10 cellular contexts compared by ENCODE assay signal in the genomic region with DNA sequence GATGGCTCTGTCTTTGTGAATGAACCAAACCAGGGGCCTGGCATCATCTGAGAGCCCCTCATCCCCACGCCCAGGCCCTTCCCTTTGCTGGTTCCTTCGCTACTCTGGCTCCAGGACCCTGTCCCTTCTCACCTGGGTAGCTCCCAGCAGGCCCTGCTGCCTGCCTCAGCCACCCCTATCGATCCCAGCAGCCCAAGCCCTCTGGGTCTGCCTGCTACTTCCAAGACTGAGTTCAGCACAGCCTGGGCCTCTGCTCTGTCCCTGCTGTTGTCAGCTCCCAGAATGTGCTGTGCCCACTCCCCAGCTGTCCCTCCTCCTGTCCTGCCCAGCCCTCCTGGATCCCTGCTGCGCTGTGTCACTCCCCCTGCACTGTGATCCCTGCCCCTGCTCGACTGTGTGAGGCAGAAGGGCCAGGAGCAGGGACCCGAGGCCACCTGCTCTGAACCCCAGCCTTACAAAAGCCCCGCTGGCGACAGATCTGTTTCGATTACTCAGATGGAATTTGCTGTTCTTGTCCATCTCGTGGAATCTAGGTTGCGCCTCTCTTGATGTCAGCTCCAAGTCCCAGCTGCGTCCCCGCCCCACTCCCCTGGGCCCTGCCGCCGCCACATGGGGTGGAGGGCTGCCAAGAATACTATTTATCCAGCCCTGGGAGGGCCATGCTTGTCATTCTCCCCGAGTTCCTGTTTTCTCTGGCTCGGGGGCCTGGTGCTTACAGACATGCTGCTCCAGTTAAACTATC. TPM values are rescaled to one million over a fixed set of nuclear protein-coding genes. Genes with fewer than 3 reads are reported as not detected.
A peak's percentile ranks its signal among the peaks of the same experiment; 100 is the strongest.
DNase-seq lines count a peak whose midpoint lies in the region; FAIRE-seq and TF ChIP-seq lines count a peak whose summit lies in the region.
"Had no signal": no experiment of that assay in that cellular context is flagged by ENCODE, and none has a peak within 500 bp of the region (broad histone marks: within the 10 kb centered on the region; RNA-seq: fewer than 3 reads in every experiment).

No MANE protein-coding gene starts in this region.

- peak overlapping the region; percentile 38 for H3K4me3 Mint-ChIP-seq in osteocyte (ENCODE audit: unreplicated experiment)
- H3K4me3 Mint-ChIP-seq in CD4-positive, alpha-beta memory T cell = no peak overlapping the region
- H3K4me3 Mint-ChIP-seq: stimulated activated memory B cell treated with anti-CD40 and anti-IgM and Interleukin-4, amounts not matched to agents 10 μg/mL and 1 μg/mL and 100 μg/mL, for 72 hours had no signal

- intact Hi-C loops in CD4-positive, alpha-beta memory T cell (cut with micrococcal nuclease) = no loop called here

- 38% methylated on average over 16 of the region's 17 CpGs for WGBS in SK-N-SH (ENCODE audit: low lambda C conversion rate)

- no peaks in the 10 kb centered on the region for H3K79me2 ChIP-seq in SK-N-SH (ENCODE audit: insufficient read depth)

- peak overlapping the region in 1 of 2 experiments; percentile 19; a peak in 2 of 4 replicates for H3K4me3 ChIP-seq in SK-N-SH (ENCODE audit: low read depth in 2 of 2, low read length in 1 of 2)
- no peak overlapping the region for H3K4me3 ChIP-seq in CD4-positive, alpha-beta memory T cell (ENCODE audit: low read length in 2 of 2)

- POLR2A ChIA-PET in SK-N-SH (lab: Yijun Ruan, JAX) = interaction anchor here (1.2 to 1.4 kb wide), 3 partner anchors 13 to 207 kb away, joined by 3 to 4 read pairs (median 3); partner anchors contain the start of genes IGHMBP2 and MRPL21
- POLR2A ChIA-PET in CD4-positive, alpha-beta memory T cell (lab: Charles Lee; ENCODE audit: partially characterized antibody) = no interaction called here

- peaks cover 18% of the 10 kb centered on the region for H4K20me1 ChIP-seq in SK-N-SH (ENCODE audit: insufficient read depth)

- H3K27me3 Mint-ChIP-seq in osteocyte (ENCODE audit: unreplicated experiment) = no peaks in the 10 kb centered on the region
- H3K27me3 Mint-ChIP-seq in CD4-positive, alpha-beta memory T cell = no peaks in the 10 kb centered on the region
- H3K27me3 Mint-ChIP-seq: stimulated activated memory B cell treated with anti-CD40 and anti-IgM and Interleukin-4, amounts not matched to agents 10 μg/mL and 1 μg/mL and 100 μg/mL, for 72 hours had no signal

- no peak for FAIRE-seq in frontal cortex (lab: Jason Lieb, UNC)
- FAIRE-seq: TTC549 had no signal

- H2AFZ ChIP-seq in SK-N-SH (ENCODE audit: low read depth) = no peak overlapping the region

- H3K27me3 ChIP-seq in SK-N-SH (ENCODE audit: insufficient read depth) = no peaks in the 10 kb centered on the region
- no peaks in the 10 kb centered on the region for H3K27me3 ChIP-seq in CD4-positive, alpha-beta memory T cell (ENCODE audit: insufficient read depth, low read length)

- peaks cover 18 to 20% of the 10 kb centered on the region in 2 experiments for H3K36me3 ChIP-seq in SK-N-SH (replicated peaks in 1 of 2; ENCODE audit: control insufficient read depth in 1 of 2, insufficient read depth in 2 of 2, low read length in 1 of 2)
- H3K36me3 ChIP-seq in CD4-positive, alpha-beta memory T cell (ENCODE audit: insufficient read depth, low read length) = peaks cover 23% of the 10 kb centered on the region

- no peaks in the 10 kb centered on the region for H3K9me3 ChIP-seq in SK-N-SH
- no peaks in the 10 kb centered on the region for H3K9me3 ChIP-seq in CD4-positive, alpha-beta memory T cell (ENCODE audit: control insufficient read depth in 1 of 2, low read length in 2 of 2)

- in situ Hi-C loops in G401 (cut with HindIII; ENCODE audit: low sequenced_read_pairs) = no loop called here

- H3K9me3 Mint-ChIP-seq in osteocyte (ENCODE audit: unreplicated experiment) = no peaks in the 10 kb centered on the region
- H3K9me3 Mint-ChIP-seq in CD4-positive, alpha-beta memory T cell = no peaks in the 10 kb centered on the region
- H3K9me3 Mint-ChIP-seq: stimulated activated memory B cell treated with anti-CD40 and anti-IgM and Interleukin-4, amounts not matched to agents 10 μg/mL and 1 μg/mL and 100 μg/mL, for 72 hours had no signal

- no peaks in the 10 kb centered on the region for H3K9me2 ChIP-seq in SK-N-SH

- peak in 1 of 2 experiments; percentile 73; a peak in 2 of 4 replicates for TF ChIP-seq EP300 in SK-N-SH (IDR thresholded peaks at IDR 0.05; ENCODE audit: borderline replicate concordance in 1 of 2, low read depth in 1 of 2, low read length in 1 of 2)

- H3K27ac Mint-ChIP-seq in osteocyte (ENCODE audit: unreplicated experiment) = peak overlapping the region; percentile 99
- no peak overlapping the region for H3K27ac Mint-ChIP-seq in CD4-positive, alpha-beta memory T cell
- H3K27ac Mint-ChIP-seq: stimulated activated memory B cell treated with anti-CD40 and anti-IgM and Interleukin-4, amounts not matched to agents 10 μg/mL and 1 μg/mL and 100 μg/mL, for 72 hours had no signal

- peaks cover 17% of the 10 kb centered on the region for H3F3A ChIP-seq in SK-N-SH (replicated peaks; ENCODE audit: insufficient read depth)

- peak overlapping the region; percentile 73 for H3K4me2 ChIP-seq in SK-N-SH

- peak overlapping the region; percentile 83 to 90 for H3K27ac ChIP-seq in SK-N-SH (ENCODE audit: low read depth in 2 of 2, low read length in 1 of 2)
- H3K27ac ChIP-seq in CD4-positive, alpha-beta memory T cell (ENCODE audit: low read depth, low read length) = no peak overlapping the region

- TF ChIP-seq RAD21 in SK-N-SH (IDR thresholded peaks at IDR 0.05; ENCODE audit: low read length) = peak; percentile 41

- peaks cover 25 to 33% of the 10 kb centered on the region in 2 experiments for H3K4me1 ChIP-seq in SK-N-SH (ENCODE audit: control insufficient read depth in 1 of 2, insufficient read depth in 2 of 2, low read depth in 1 of 2, low read length in 1 of 2)
- H3K4me1 ChIP-seq in CD4-positive, alpha-beta memory T cell (ENCODE audit: insufficient read depth, low read length) = no peaks in the 10 kb centered on the region

- CTCF ChIA-PET in SK-N-SH (lab: Yijun Ruan, JAX) = interaction anchor here (0.7 to 3.0 kb wide), 43 partner anchors 10 to 752 kb away, joined by 3 to 16 read pairs (median 4); partner anchors contain the start of genes CPT1A, MRGPRF and TPCN2
- CTCF ChIA-PET in CD4-positive, alpha-beta memory T cell (lab: Charles Lee; ENCODE audit: partially characterized antibody) = no interaction called here

- peaks cover 16% of the 10 kb centered on the region for H3K36me3 Mint-ChIP-seq in osteocyte (ENCODE audit: unreplicated experiment)
- H3K36me3 Mint-ChIP-seq in CD4-positive, alpha-beta memory T cell = peaks cover 30 to 32% of the 10 kb centered on the region in 2 donors

- peaks cover 43% of the 10 kb centered on the region for H3K4me1 Mint-ChIP-seq in osteocyte (ENCODE audit: unreplicated experiment)
- no peaks in the 10 kb centered on the region for H3K4me1 Mint-ChIP-seq in CD4-positive, alpha-beta memory T cell
- H3K4me1 Mint-ChIP-seq: stimulated activated memory B cell treated with anti-CD40 and anti-IgM and Interleukin-4, amounts not matched to agents 10 μg/mL and 1 μg/mL and 100 μg/mL, for 72 hours had no signal

- H3K9ac ChIP-seq in SK-N-SH = no peak overlapping the region

- peak; percentile 93 for DNase-seq in AG20443 (ENCODE audit: low spot score)
- DNase-seq in SK-N-SH = peak; percentile 97
- peak; percentile 66 to 84 for DNase-seq in frontal cortex (ENCODE audit: low spot score in 2 of 2)
- peak; percentile 98 for DNase-seq in osteocyte (ENCODE audit: extremely low spot score, unreplicated experiment)
- no peak for DNase-seq in CD4-positive, alpha-beta memory T cell
- no peak for DNase-seq in G401 (ENCODE audit: low spot score)
- DNase-seq in NCI-H1417 treated with DMSO at 0.1 percent for 48 hours (lab: John Stamatoyannopoulos, UW) = no peak
- no peak for DNase-seq in HuH-7 (ENCODE audit: low spot score)

- no peak; the same call in 1 of the 2 replicates for TF ChIP-seq CTCF in SK-N-SH (IDR thresholded peaks at IDR 0.05)
- TF ChIP-seq CTCF in osteocyte (IDR thresholded peaks at IDR 0.05) = peak; percentile 10

TF ChIP-seq in SK-N-SH, 30 proteins besides CTCF, POLR2A, EP300 and RAD21 (continues in another document):
- TF ChIP-seq, protein P1, sequence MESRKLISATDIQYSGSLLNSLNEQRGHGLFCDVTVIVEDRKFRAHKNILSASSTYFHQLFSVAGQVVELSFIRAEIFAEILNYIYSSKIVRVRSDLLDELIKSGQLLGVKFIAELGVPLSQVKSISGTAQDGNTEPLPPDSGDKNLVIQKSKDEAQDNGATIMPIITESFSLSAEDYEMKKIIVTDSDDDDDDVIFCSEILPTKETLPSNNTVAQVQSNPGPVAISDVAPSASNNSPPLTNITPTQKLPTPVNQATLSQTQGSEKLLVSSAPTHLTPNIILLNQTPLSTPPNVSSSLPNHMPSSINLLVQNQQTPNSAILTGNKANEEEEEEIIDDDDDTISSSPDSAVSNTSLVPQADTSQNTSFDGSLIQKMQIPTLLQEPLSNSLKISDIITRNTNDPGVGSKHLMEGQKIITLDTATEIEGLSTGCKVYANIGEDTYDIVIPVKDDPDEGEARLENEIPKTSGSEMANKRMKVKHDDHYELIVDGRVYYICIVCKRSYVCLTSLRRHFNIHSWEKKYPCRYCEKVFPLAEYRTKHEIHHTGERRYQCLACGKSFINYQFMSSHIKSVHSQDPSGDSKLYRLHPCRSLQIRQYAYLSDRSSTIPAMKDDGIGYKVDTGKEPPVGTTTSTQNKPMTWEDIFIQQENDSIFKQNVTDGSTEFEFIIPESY (IDR thresholded peaks at IDR 0.05; ENCODE audit: borderline replicate concordance, low read depth) = no peak

RNA-seq across cellular contexts. Expression of gene MRPL21, which starts 13.0 kb away (rescaled TPM):
- polyA plus RNA-seq in SK-N-SH (2012; rRNA removed) = 98.3 and 125 TPM in 2 replicates
- polyA plus RNA-seq in SK-N-SH (2012; cell fraction: cytosol; rRNA removed) = 84.3 and 115 TPM in 2 replicates
- 54.2 and 63.0 TPM in 2 replicates for polyA plus RNA-seq in SK-N-SH (2012; cell fraction: nucleus; rRNA removed)
- total RNA-seq in frontal cortex (51.0 TPM), osteocyte (43.8 and 50.3 TPM in 2 replicates)
- 10 to 100 TPM; 36.2 to 37.3 TPM for total RNA-seq in CD4-positive, alpha-beta memory T cell
- 100 to 1,000 TPM; 105 to 151 TPM for polyA plus RNA-seq in CD4-positive, alpha-beta memory T cell
- total RNA-seq in G401 (2014; rRNA removed; shearing (Covaris generic)) = 99.9 and 120 TPM in 2 replicates

RNA-seq across cellular contexts. Expression of gene IGHMBP2, which starts 13.0 kb away (rescaled TPM):
- polyA plus RNA-seq in SK-N-SH (2012; rRNA removed) = 7.8 and 9.0 TPM in 2 replicates
- 2.7 and 5.2 TPM in 2 replicates for polyA plus RNA-seq in SK-N-SH (2012; cell fraction: cytosol; rRNA removed)
- polyA plus RNA-seq in SK-N-SH (2012; cell fraction: nucleus; rRNA removed) = 29.1 and 32.4 TPM in 2 replicates
- total RNA-seq in frontal cortex (10.2 TPM), osteocyte (29.7 and 30.5 TPM in 2 replicates)
- total RNA-seq in CD4-positive, alpha-beta memory T cell = 10 to 100 TPM; 36.8 to 37.6 TPM
- 1 to 10 TPM; 3.8 to 8.7 TPM for polyA plus RNA-seq in CD4-positive, alpha-beta memory T cell
- 19.1 and 21.3 TPM in 2 replicates for total RNA-seq in G401 (2014; rRNA removed; shearing (Covaris generic))

RNA-seq across cellular contexts. Expression of gene CPT1A, which starts 48.9 kb away (rescaled TPM):
- polyA plus RNA-seq in SK-N-SH (2012; rRNA removed) = 22.5 and 31.2 TPM in 2 replicates
- 20.9 and 27.0 TPM in 2 replicates for polyA plus RNA-seq in SK-N-SH (2012; cell fraction: cytosol; rRNA removed)
- polyA plus RNA-seq in SK-N-SH (2012; cell fraction: nucleus; rRNA removed) = 42.4 and 46.7 TPM in 2 replicates
- total RNA-seq in frontal cortex (4.5 TPM), osteocyte (109 and 117 TPM in 2 replicates)
- total RNA-seq in CD4-positive, alpha-beta memory T cell = 10 to 100 TPM; 29.3 to 35.5 TPM
- polyA plus RNA-seq in CD4-positive, alpha-beta memory T cell = 1 to 10 TPM; 7.5 to 7.7 TPM
- total RNA-seq in G401 (2014; rRNA removed; shearing (Covaris generic)) = 1.2 and 1.9 TPM in 2 replicates

Comparison
In these comparisons a context has a peak if more than half of its experiments do, and no peak if none do; other contexts are left out.
1. DNase-seq: peak in AG20443 (single experiment), SK-N-SH (single experiment), frontal cortex (2 of 2) and osteocyte (single experiment); none in CD4-positive, alpha-beta memory T cell (0 of 5), G401 (single experiment), NCI-H1417 treated with DMSO at 0.1 percent for 48 hours (single experiment) and HuH-7 (single experiment).